ENCODE assay signal across 29 cellular contexts in genomic region chr6:90953405-90954161, GRCh38.
"Had no signal": no experiment of that assay in that cellular context is flagged by ENCODE, and none has a peak within 500 bp of the region (broad histone marks: within the 10 kb centered on the region; RNA-seq: fewer than 3 reads in every experiment).

No MANE protein-coding gene starts in this region.

- H3K27ac Mint-ChIP-seq: dendritic cell treated with granulocyte-macrophage colony-stimulating factor and Interleukin-4, amounts not matched to agents 40 ng/mL and 50 ng/mL, for 4 days; effector memory CD8-positive, alpha-beta T cell; endodermal cell had no signal

- H3K36me3 ChIP-seq: colonic mucosa, esophagus muscularis mucosa, esophagus squamous epithelium, gastrocnemius medialis, gastroesophageal sphincter, heart left ventricle, heart right ventricle had no signal

- H3K4me3 Mint-ChIP-seq: dendritic cell treated with granulocyte-macrophage colony-stimulating factor and Interleukin-4, amounts not matched to agents 40 ng/mL and 50 ng/mL, for 4 days; effector memory CD8-positive, alpha-beta T cell; endodermal cell had no signal

- H3K9me3 ChIP-seq: colonic mucosa, esophagus squamous epithelium had no signal

- FAIRE-seq: colon, endometrium, endothelial cell of umbilical vein, frontal cortex had no signal

- H3K4me1 ChIP-seq: colonic mucosa, esophagus muscularis mucosa, esophagus squamous epithelium, gastrocnemius medialis, gastroesophageal sphincter, heart left ventricle, heart right ventricle had no signal

- ATAC-seq: effector memory CD8-positive, alpha-beta T cell; esophagus mucosa; foreskin keratinocyte; gastrocnemius medialis; gastroesophageal sphincter; heart left ventricle; heart right ventricle had no signal

- H3K27ac ChIP-seq: colonic mucosa, coronary artery, dorsolateral prefrontal cortex, epithelial cell of prostate, esophagus muscularis mucosa, esophagus squamous epithelium, foreskin keratinocyte, gastrocnemius medialis, gastroesophageal sphincter, heart left ventricle, heart right ventricle had no signal

- H3K27me3 ChIP-seq: colonic mucosa, dorsolateral prefrontal cortex, esophagus muscularis mucosa, esophagus squamous epithelium, gastrocnemius medialis, gastroesophageal sphincter, heart left ventricle had no signal

- DNase-seq: colonic mucosa; cortex of kidney; dermis blood vessel endothelial cell; dorsolateral prefrontal cortex; effector CD4-positive, alpha-beta T cell; effector CD8-positive, alpha-beta T cell; effector memory CD4-positive, alpha-beta T cell; effector memory CD8-positive, alpha-beta T cell; endodermal cell; erythroblast; esophagus squamous epithelium; foreskin fibroblast; foreskin keratinocyte; foreskin melanocyte; gastrocnemius medialis; glutamatergic neuron; head of caudate nucleus; heart left ventricle; heart right ventricle had no signal

- H3K27me3 Mint-ChIP-seq: dendritic cell treated with granulocyte-macrophage colony-stimulating factor and Interleukin-4, amounts not matched to agents 40 ng/mL and 50 ng/mL, for 4 days; effector memory CD8-positive, alpha-beta T cell had no signal

- H3K4me3 ChIP-seq: colonic mucosa, coronary artery, dorsolateral prefrontal cortex, esophagus muscularis mucosa, esophagus squamous epithelium, gastrocnemius medialis, gastroesophageal sphincter, heart left ventricle, heart right ventricle had no signal

- H3K4me1 Mint-ChIP-seq: endodermal cell had no signal

- H3K9me3 Mint-ChIP-seq: dendritic cell treated with granulocyte-macrophage colony-stimulating factor and Interleukin-4, amounts not matched to agents 40 ng/mL and 50 ng/mL, for 4 days; effector memory CD8-positive, alpha-beta T cell had no signal
